Comparison of ENCODE assay signal across 8 cellular contexts in the genomic region with DNA sequence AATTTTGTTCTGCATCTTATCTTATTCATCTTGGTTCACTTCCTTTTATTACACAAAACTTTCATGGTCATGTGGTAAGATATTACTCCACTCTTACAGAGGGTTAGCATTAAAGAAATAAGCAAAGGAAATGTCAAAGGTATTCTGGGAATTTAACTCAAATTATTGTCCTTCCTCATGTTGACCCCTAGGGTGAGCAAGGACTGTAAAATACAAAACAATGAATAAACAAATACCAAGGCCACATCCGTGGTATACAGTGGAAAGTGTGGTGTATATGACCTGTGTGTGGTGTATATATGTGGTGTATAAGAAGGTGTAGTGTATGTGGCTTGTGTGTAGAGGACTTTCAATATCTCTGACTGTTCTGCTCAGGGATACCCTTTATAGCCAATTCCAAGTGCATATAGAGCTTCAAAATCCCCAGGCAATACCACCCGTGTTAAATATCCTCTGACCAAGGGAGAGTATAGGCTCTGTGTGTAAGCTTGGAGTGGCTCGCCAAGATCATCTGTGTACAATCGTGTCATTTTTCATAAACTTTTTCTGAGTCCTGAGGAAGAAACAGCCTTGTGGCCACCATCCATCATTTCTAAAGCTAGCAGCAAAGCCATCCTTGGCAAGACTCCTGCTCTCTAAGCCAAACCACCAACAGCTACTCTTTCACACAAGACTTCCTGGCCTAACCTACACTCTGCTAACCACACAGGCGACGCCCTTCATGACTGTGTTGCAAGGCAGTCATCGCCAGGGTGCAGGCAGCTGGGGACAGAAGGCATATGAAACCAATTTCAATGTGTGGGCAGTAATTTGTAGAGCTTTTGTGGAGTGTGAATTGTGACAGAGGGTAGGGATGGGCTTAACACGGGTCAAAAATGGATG.
DNase-seq lines count a peak whose midpoint lies in the region; ATAC-seq and TF ChIP-seq lines count a peak whose summit lies in the region.

No MANE protein-coding gene starts in this region.

- in situ Hi-C loops in G401 (cut with HindIII; ENCODE audit: low sequenced_read_pairs): no loop called here

- no peak overlapping the region for H3K56ac ChIP-seq in mesendoderm (ENCODE audit: low read length)

- no peak overlapping the region for H2AK5ac ChIP-seq in mesendoderm (ENCODE audit: low read length)

- no peak overlapping the region for H3K18ac ChIP-seq in mesendoderm (ENCODE audit: low read length)

- H3K27ac ChIP-seq in mesendoderm (ENCODE audit: low read depth, low read length): no peak overlapping the region

- no peak overlapping the region for H2BK15ac ChIP-seq in mesendoderm (replicated peaks; ENCODE audit: low read depth)

- no peaks in the 10 kb centered on the region for H3K79me2 ChIP-seq in mesendoderm (ENCODE audit: control insufficient read depth, insufficient read depth, low read length)

- H2BK120ac ChIP-seq in mesendoderm (ENCODE audit: low read depth, low read length): no peak overlapping the region

- TF ChIP-seq POLR2A in GM18505 (IDR thresholded peaks at IDR 0.05; ENCODE audit: borderline replicate concordance, extremely low read depth, insufficient read depth, insufficient read length): no peak

- H4K8ac ChIP-seq in mesendoderm (ENCODE audit: low read depth, low read length): no peak overlapping the region

- no peak overlapping the region for H3K4ac ChIP-seq in mesendoderm (ENCODE audit: low read depth, low read length)

- H2BK5ac ChIP-seq in mesendoderm (ENCODE audit: low read length): no peak overlapping the region

- H3K23ac ChIP-seq in mesendoderm (ENCODE audit: low read length): no peak overlapping the region

- ATAC-seq in GM18505 (IDR thresholded peaks at IDR 0.05; ENCODE audit: unreplicated experiment) (peak; percentile 95), HG02840 (IDR thresholded peaks at IDR 0.05; ENCODE audit: low FRiP score, unreplicated experiment) (peak; percentile 71)

- H3K4me1 ChIP-seq in mesendoderm (ENCODE audit: control insufficient read depth, low read depth, low read length): peaks cover 3% of the 10 kb centered on the region

- H3K36me3 ChIP-seq in mesendoderm (ENCODE audit: control insufficient read depth, insufficient read depth, low read length): no peaks in the 10 kb centered on the region

- no peak overlapping the region for H4K5ac ChIP-seq in mesendoderm (ENCODE audit: low read length)

- no peaks in the 10 kb centered on the region for H3K79me1 ChIP-seq in mesendoderm (ENCODE audit: low read length)

- H3K4me2 ChIP-seq in mesendoderm (ENCODE audit: low read length): no peak overlapping the region

- H3K4me3 ChIP-seq in mesendoderm (ENCODE audit: low read length): no peak overlapping the region

- no peaks in the 10 kb centered on the region for H3K27me3 ChIP-seq in mesendoderm (ENCODE audit: insufficient read depth, low read length, poor library complexity)

- no CpG with 5 or more reads among the region's 8 CpGs for WGBS in mesendoderm (ENCODE audit: extremely low coverage, insufficient coverage, low lambda C conversion rate)

- peak; percentile 79 for DNase-seq in NK-92 treated with Interleukin-12 subunit alpha and Interleukin-12 subunit beta, amount 100 ng/mL, for 24 hours (lab: John Stamatoyannopoulos, UW)
- DNase-seq in activated T-cell treated with anti-CD3 and anti-CD28 coated beads for 4 hours (peak; percentile 63), germinal center (ENCODE audit: low spot score) (peak; percentile 8), mesendoderm (no peak), G401 (ENCODE audit: low spot score) (no peak)
- DNase-seq in stimulated activated CD4-positive, alpha-beta T cell treated with anti-CD3 and anti-CD28 coated beads, TNF-alpha, amount 100 ng/mL, for 24 hours (ENCODE audit: low read depth in 3 of 3): peak; percentile 46 to 73 (median 56)

- H3K9ac ChIP-seq in mesendoderm (ENCODE audit: low read length): no peak overlapping the region

Comparison
In these comparisons a context has a peak if more than half of its experiments do, and no peak if none do; other contexts are left out.
1. DNase-seq: peak in NK-92 treated with Interleukin-12 subunit alpha and Interleukin-12 subunit beta, amount 100 ng/mL, for 24 hours (single experiment), activated T-cell treated with anti-CD3 and anti-CD28 coated beads for 4 hours (single experiment), germinal center (single experiment) and stimulated activated CD4-positive, alpha-beta T cell treated with anti-CD3 and anti-CD28 coated beads, TNF-alpha, amount 100 ng/mL, for 24 hours (3 of 3); none in mesendoderm (single experiment) and G401 (single experiment).